Comparison of ENCODE assay signal across 1 cellular context in the genomic region with DNA sequence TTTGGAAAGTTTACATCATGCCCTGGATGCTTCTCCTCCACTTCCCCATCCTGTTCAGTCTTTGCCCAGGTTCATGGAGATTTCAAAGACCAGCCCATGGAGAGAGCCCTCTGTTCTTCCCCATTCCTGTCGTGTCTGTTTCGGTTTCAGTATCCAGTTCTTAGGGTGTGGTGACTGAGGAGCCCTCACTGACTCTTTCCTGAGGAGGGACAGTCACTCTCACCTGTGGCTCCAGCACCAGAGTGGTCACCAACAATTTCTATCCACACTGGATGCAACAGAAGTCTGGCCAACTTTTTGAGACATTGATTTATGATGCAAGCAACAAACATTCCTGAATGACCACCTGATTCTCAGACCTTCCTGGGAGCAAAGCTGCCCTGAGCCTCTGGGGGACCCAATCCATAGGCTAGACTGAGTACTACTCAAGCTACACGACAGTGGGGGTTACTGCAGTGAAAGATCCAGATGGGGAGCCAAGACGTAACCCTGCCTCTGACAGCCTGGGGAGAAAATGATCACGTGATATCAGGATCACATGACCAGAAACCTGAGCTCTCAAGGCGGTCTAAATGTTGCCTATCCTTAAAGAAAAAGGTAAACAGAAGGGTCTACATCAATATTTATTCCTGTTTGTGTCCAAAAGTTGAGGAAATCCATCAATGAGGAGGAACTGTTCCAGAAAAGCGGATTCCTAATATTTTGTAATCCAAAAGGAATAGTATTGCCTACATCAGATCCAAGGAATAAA.
A peak's percentile ranks its signal among the peaks of the same experiment; 100 is the strongest.
TF ChIP-seq lines count a peak whose summit lies in the region.

No MANE protein-coding gene starts in this region.

TF ChIP-seq in H1, 55 proteins besides CTCF, POLR2A, EP300 and RAD21:
- no peak for TF ChIP-seq BACH1 (IDR thresholded peaks at IDR 0.05; ENCODE audit: low read length)
- no peak for TF ChIP-seq CHD1 (IDR thresholded peaks at IDR 0.05; ENCODE audit: low read depth, low read length)
- peak; percentile 18; the same call in 1 of the 2 replicates for TF ChIP-seq SIX5 (IDR thresholded peaks at IDR 0.05; ENCODE audit: low read depth, low read length)
- no peak for TF ChIP-seq RBBP5 (IDR thresholded peaks at IDR 0.05; ENCODE audit: borderline replicate concordance, low read depth, low read length)
- TF ChIP-seq RFX5 (IDR thresholded peaks at IDR 0.05; ENCODE audit: borderline replicate concordance, low read depth, low read length), result no peak
- TF ChIP-seq RNF2 (IDR thresholded peaks at IDR 0.05; ENCODE audit: borderline replicate concordance, low read depth, low read length, missing control alignments, poor library complexity, severe bottlenecking), result no peak
- 0 out of 2 replicates have a peak, but pooled peaks have one; percentile 25 for TF ChIP-seq TAF1 (IDR thresholded peaks at IDR 0.05; ENCODE audit: low read depth, low read length)
- TF ChIP-seq SP1 (IDR thresholded peaks at IDR 0.05; ENCODE audit: low read depth, low read length), result no peak
- no peak for TF ChIP-seq PHF8 (conservative IDR thresholded peaks at IDR 0.05; ENCODE audit: low read depth, low read length)
- peak; percentile 33 for TF ChIP-seq KDM4A (IDR thresholded peaks at IDR 0.05; ENCODE audit: low read depth, low read length, severe bottlenecking)
- peak; percentile 86; a peak in 2 of 4 replicates for TF ChIP-seq SIN3A (conservative IDR thresholded peaks at IDR 0.05 in 1 of 2, IDR thresholded peaks at IDR 0.05 in 1 of 2; ENCODE audit: low read depth in 1 of 2, low read length in 2 of 2)
- TF ChIP-seq CEBPB (IDR thresholded peaks at IDR 0.05; ENCODE audit: low read depth, low read length), result no peak
- no peak for TF ChIP-seq GABPA (IDR thresholded peaks at IDR 0.05; ENCODE audit: borderline replicate concordance, insufficient read depth, low read length)
- TF ChIP-seq, protein P1, sequence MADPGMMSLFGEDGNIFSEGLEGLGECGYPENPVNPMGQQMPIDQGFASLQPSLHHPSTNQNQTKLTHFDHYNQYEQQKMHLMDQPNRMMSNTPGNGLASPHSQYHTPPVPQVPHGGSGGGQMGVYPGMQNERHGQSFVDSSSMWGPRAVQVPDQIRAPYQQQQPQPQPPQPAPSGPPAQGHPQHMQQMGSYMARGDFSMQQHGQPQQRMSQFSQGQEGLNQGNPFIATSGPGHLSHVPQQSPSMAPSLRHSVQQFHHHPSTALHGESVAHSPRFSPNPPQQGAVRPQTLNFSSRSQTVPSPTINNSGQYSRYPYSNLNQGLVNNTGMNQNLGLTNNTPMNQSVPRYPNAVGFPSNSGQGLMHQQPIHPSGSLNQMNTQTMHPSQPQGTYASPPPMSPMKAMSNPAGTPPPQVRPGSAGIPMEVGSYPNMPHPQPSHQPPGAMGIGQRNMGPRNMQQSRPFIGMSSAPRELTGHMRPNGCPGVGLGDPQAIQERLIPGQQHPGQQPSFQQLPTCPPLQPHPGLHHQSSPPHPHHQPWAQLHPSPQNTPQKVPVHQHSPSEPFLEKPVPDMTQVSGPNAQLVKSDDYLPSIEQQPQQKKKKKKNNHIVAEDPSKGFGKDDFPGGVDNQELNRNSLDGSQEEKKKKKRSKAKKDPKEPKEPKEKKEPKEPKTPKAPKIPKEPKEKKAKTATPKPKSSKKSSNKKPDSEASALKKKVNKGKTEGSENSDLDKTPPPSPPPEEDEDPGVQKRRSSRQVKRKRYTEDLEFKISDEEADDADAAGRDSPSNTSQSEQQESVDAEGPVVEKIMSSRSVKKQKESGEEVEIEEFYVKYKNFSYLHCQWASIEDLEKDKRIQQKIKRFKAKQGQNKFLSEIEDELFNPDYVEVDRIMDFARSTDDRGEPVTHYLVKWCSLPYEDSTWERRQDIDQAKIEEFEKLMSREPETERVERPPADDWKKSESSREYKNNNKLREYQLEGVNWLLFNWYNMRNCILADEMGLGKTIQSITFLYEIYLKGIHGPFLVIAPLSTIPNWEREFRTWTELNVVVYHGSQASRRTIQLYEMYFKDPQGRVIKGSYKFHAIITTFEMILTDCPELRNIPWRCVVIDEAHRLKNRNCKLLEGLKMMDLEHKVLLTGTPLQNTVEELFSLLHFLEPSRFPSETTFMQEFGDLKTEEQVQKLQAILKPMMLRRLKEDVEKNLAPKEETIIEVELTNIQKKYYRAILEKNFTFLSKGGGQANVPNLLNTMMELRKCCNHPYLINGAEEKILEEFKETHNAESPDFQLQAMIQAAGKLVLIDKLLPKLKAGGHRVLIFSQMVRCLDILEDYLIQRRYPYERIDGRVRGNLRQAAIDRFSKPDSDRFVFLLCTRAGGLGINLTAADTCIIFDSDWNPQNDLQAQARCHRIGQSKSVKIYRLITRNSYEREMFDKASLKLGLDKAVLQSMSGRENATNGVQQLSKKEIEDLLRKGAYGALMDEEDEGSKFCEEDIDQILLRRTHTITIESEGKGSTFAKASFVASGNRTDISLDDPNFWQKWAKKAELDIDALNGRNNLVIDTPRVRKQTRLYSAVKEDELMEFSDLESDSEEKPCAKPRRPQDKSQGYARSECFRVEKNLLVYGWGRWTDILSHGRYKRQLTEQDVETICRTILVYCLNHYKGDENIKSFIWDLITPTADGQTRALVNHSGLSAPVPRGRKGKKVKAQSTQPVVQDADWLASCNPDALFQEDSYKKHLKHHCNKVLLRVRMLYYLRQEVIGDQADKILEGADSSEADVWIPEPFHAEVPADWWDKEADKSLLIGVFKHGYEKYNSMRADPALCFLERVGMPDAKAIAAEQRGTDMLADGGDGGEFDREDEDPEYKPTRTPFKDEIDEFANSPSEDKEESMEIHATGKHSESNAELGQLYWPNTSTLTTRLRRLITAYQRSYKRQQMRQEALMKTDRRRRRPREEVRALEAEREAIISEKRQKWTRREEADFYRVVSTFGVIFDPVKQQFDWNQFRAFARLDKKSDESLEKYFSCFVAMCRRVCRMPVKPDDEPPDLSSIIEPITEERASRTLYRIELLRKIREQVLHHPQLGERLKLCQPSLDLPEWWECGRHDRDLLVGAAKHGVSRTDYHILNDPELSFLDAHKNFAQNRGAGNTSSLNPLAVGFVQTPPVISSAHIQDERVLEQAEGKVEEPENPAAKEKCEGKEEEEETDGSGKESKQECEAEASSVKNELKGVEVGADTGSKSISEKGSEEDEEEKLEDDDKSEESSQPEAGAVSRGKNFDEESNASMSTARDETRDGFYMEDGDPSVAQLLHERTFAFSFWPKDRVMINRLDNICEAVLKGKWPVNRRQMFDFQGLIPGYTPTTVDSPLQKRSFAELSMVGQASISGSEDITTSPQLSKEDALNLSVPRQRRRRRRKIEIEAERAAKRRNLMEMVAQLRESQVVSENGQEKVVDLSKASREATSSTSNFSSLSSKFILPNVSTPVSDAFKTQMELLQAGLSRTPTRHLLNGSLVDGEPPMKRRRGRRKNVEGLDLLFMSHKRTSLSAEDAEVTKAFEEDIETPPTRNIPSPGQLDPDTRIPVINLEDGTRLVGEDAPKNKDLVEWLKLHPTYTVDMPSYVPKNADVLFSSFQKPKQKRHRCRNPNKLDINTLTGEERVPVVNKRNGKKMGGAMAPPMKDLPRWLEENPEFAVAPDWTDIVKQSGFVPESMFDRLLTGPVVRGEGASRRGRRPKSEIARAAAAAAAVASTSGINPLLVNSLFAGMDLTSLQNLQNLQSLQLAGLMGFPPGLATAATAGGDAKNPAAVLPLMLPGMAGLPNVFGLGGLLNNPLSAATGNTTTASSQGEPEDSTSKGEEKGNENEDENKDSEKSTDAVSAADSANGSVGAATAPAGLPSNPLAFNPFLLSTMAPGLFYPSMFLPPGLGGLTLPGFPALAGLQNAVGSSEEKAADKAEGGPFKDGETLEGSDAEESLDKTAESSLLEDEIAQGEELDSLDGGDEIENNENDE (IDR thresholded peaks at IDR 0.05; ENCODE audit: insufficient replicate concordance, low read length), result no peak
- TF ChIP-seq TBP (IDR thresholded peaks at IDR 0.05; ENCODE audit: low read depth, low read length), result no peak
- TF ChIP-seq, protein P2, sequence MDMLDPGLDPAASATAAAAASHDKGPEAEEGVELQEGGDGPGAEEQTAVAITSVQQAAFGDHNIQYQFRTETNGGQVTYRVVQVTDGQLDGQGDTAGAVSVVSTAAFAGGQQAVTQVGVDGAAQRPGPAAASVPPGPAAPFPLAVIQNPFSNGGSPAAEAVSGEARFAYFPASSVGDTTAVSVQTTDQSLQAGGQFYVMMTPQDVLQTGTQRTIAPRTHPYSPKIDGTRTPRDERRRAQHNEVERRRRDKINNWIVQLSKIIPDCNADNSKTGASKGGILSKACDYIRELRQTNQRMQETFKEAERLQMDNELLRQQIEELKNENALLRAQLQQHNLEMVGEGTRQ (IDR thresholded peaks at IDR 0.05; ENCODE audit: low read length), result peak; percentile 97
- no peak for TF ChIP-seq CREB1 (IDR thresholded peaks at IDR 0.05)
- TF ChIP-seq CBX8 (IDR thresholded peaks at IDR 0.05; ENCODE audit: borderline replicate concordance, low read depth, low read length), result no peak
- TF ChIP-seq SP4 (IDR thresholded peaks at IDR 0.05; ENCODE audit: low read length), result peak; percentile 96; the same call in 1 of the 2 replicates
- no peak for TF ChIP-seq EZH2 (IDR thresholded peaks at IDR 0.05; ENCODE audit: low read depth, low read length, severe bottlenecking)
- TF ChIP-seq, protein P3, sequence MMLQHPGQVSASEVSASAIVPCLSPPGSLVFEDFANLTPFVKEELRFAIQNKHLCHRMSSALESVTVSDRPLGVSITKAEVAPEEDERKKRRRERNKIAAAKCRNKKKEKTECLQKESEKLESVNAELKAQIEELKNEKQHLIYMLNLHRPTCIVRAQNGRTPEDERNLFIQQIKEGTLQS (IDR thresholded peaks at IDR 0.05; ENCODE audit: insufficient read depth, low read depth, low read length), result peak; percentile 77
